In the genomic region with DNA sequence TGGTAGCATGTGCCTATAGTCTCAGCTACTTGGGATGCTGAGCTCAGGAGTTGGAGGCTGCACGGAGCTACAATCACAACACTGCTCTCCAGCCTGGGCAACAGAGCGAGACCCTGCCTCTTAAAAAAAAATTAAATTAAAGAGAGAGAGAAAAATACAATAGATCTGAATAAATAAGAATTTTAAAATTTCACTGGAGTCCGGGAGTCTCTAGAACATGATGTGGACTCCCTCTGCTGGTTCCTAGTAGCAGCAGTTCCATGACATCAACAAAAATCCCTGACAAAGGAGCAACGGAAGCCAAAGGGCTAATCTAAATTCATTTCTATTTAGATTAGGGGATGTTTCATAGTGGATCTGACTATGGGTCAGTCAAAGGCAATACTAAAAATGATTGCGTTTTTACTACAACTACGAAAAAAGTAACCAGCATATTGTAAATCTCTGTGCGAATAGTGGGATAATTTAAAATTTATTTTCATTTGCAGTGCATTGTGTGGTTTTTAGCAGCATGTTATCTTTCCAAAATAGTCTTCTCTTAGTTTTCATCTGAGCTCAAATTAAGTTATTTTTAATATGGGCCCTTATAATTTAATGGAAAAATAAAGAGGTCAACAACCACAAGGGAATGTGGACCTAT, we compare ENCODE assay signal across 8 cellular contexts. TPM values are rescaled to one million over a fixed set of nuclear protein-coding genes. Genes with fewer than 3 reads are reported as not detected.
DNase-seq lines count a peak whose midpoint lies in the region; ATAC-seq and TF ChIP-seq lines count a peak whose summit lies in the region.

No MANE protein-coding gene starts in this region.

- H3K27ac ChIP-seq in heart left ventricle = no peak overlapping the region

- intact Hi-C loops in heart left ventricle (cut with DNase I) (loop anchor here in 8 of 10 donors (10.0 kb wide), 5 partner anchors 84 to 616 kb away; no protein-coding TSS in a partner anchor), cardiac septum (cut with DNase I) (loop anchor here (10.0 kb wide), 2 partner anchors 266 to 616 kb away; no protein-coding TSS in a partner anchor), left ventricle myocardium superior (cut with micrococcal nuclease) (no loop called here)

- peaks cover 0 to 41% (median 9%) of the 10 kb centered on the region in 9 donors for H3K36me3 ChIP-seq in heart left ventricle

- DNase-seq in heart left ventricle = no peak
- no peak for DNase-seq in cardiac septum (ENCODE audit: low spot score)
- DNase-seq in T-helper 17 cell = no peak
- no peak for DNase-seq in left ventricle myocardium superior
- DNase-seq in activated CD4-positive, alpha-beta T cell treated with anti-CD3 and anti-CD28 coated beads for 1 hour = no peak
- no peak for DNase-seq in stimulated activated CD4-positive, alpha-beta T cell treated with anti-CD3 and anti-CD28 coated beads, Interleukin-2, amount 100 ng/mL, for 24 hours

- no peaks in the 10 kb centered on the region for H3K27me3 Mint-ChIP-seq in T-helper 17 cell

- peaks cover 14% of the 10 kb centered on the region for H3K36me3 Mint-ChIP-seq in T-helper 17 cell (ENCODE audit: low read depth)

- H3K27me3 ChIP-seq in heart left ventricle = no peaks in the 10 kb centered on the region

- H3K9me3 ChIP-seq in heart left ventricle (peaks cover 0 to 16% (median 0%) of the 10 kb centered on the region in 12 donors), T-helper 17 cell (ENCODE audit: control insufficient read depth, low read length, poor library complexity, severe bottlenecking) (no peaks in the 10 kb centered on the region)

- ATAC-seq in heart left ventricle (no peak), T-helper 17 cell (no peak), left ventricle myocardium superior (peak; percentile 41), HG03135 (IDR thresholded peaks at IDR 0.05; ENCODE audit: unreplicated experiment) (no peak), HG02885 (IDR thresholded peaks at IDR 0.05; ENCODE audit: poor library complexity, unreplicated experiment) (no peak)

- TF ChIP-seq CTCF in heart left ventricle (IDR thresholded peaks at IDR 0.05) = peak in 11 of 12 donors; percentile 33 to 67 (median 44)

- no peak for TF ChIP-seq POLR2A in heart left ventricle (IDR thresholded peaks at IDR 0.05)

- H3K4me1 Mint-ChIP-seq in T-helper 17 cell = peaks cover 26% of the 10 kb centered on the region

- peak overlapping the region; percentile 16 for H3K27ac Mint-ChIP-seq in T-helper 17 cell

- peaks cover 0 to 6% (median 0%) of the 10 kb centered on the region in 12 donors for H3K4me1 ChIP-seq in heart left ventricle

- no peak overlapping the region for H3K4me3 Mint-ChIP-seq in T-helper 17 cell

- WGBS in heart left ventricle, 4 donors = 75 to 78% (median 77%) methylated on average over 7 of the region's 7 CpGs

- no peak overlapping the region for H3K4me3 ChIP-seq in heart left ventricle

RNA-seq across cellular contexts. Expression of a gene that starts 6.7 kb away (rescaled TPM):
- total RNA-seq in heart left ventricle (10 to 100 TPM in 7 of 9 donors, 1 to 10 TPM in 2; 7.7 to 18.2 (median 12.7) TPM), cardiac septum (15.1 TPM), T-helper 17 cell (10 to 100 TPM; 13.6 to 15.5 TPM), left ventricle myocardium superior (15.1 TPM)
- polyA plus RNA-seq in heart left ventricle = 10 to 100 TPM in 1 of 2 donors, 1 to 10 TPM in 1; 4.3 to 17.8 TPM

RNA-seq across cellular contexts. Expression of a gene that starts 39.4 kb away (rescaled TPM):
- total RNA-seq in heart left ventricle = 10 to 100 TPM in 1 of 9 donors, 1 to 10 TPM in 8; 3.2 to 10.3 (median 4.1) TPM
- 1 to 10 TPM in 1 of 2 donors, under 1 TPM in 1; 0.95 to 3.0 TPM for polyA plus RNA-seq in heart left ventricle
- total RNA-seq in cardiac septum = 4.5 TPM
- total RNA-seq in T-helper 17 cell = 1 to 10 TPM; 7.7 to 9.3 TPM
- 4.3 TPM for total RNA-seq in left ventricle myocardium superior
